ENCODE assay signal across 2 cellular contexts in the genomic region with DNA sequence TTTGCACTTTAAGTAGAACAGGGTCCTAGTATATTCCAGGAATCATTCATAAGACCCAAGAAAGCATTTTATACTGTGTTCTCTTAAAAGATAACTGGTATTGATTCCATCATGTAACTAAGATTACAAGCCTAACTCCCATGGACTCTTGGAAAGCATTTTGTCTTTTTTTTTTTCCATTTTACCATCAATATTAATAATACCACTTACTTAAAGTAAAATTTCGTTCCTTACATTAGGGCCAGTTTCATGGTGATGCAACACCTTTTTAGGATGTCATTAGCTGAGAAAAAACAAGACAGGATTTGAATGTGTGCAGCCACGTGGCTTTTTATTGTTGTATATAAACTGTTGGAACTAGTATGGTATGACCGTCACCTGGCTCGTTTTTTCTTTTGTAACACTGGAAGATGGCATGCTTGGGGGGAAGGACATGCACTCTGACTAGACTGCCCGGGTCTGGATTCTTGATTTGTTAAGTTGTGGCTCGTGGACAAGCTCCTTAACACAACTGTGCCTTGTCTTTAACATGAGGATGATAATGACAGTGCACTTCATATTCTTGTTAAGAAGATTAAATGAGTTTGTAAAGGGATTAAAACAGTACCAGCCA.
A peak's percentile ranks its signal among the peaks of the same experiment; 100 is the strongest.
TF ChIP-seq lines count a peak whose summit lies in the region.

No MANE protein-coding gene starts in this region.

TF ChIP-seq in H1, 55 proteins besides CTCF, POLR2A, EP300 and RAD21 (continued from another document):
- TF ChIP-seq CEBPB (IDR thresholded peaks at IDR 0.05; ENCODE audit: low read depth, low read length) = peak; percentile 42; the same call in 1 of the 2 replicates

TF ChIP-seq in GM12891, 5 proteins besides CTCF, POLR2A, EP300 and RAD21 (continued from another document):
- TF ChIP-seq TAF1 (IDR thresholded peaks at IDR 0.05; ENCODE audit: low read depth, low read length) (no peak), POLR2AphosphoS5 (IDR thresholded peaks at IDR 0.05; ENCODE audit: low read depth, low read length) (no peak), SPI1 (IDR thresholded peaks at IDR 0.05; ENCODE audit: low read depth, low read length) (no peak)
